ENCODE assay signal across 21 cellular contexts in genomic region chr20:5143856-5144255, GRCh38. TPM values are rescaled to one million over a fixed set of nuclear protein-coding genes. Genes with fewer than 3 reads are reported as not detected.
DNase-seq lines count a peak whose midpoint lies in the region; ATAC-seq and TF ChIP-seq lines count a peak whose summit lies in the region.
"Had no signal": no experiment of that assay in that cellular context is flagged by ENCODE, and none has a peak within 500 bp of the region (broad histone marks: within the 10 kb centered on the region; RNA-seq: fewer than 3 reads in every experiment).

No MANE protein-coding gene starts in this region.

- TF ChIP-seq POLR2A in upper lobe of left lung (IDR thresholded peaks at IDR 0.05), result no peak

- WGBS in upper lobe of left lung, 2 donors, result 87 to 90% methylated on average over 5 of the region's 5 CpGs

- H3K4me1 ChIP-seq in neutrophil (ENCODE audit: control insufficient read depth in 1 of 2, insufficient read depth in 1 of 2, low read depth in 1 of 2, low read length in 1 of 2) (peaks cover 47 to 52% of the 10 kb centered on the region in 2 experiments), upper lobe of left lung (peaks cover 39 to 71% (median 51%) of the 10 kb centered on the region in 4 donors)

- H3K9me3 ChIP-seq in neutrophil (no peaks in the 10 kb centered on the region), upper lobe of left lung (no peaks in the 10 kb centered on the region)
- H3K9me3 ChIP-seq: gastroesophageal sphincter, psoas muscle, thyroid gland had no signal

- peak; percentile 45 for DNase-seq in activated CD4-positive, alpha-beta T cell treated with anti-CD3 and anti-CD28 coated beads for 48 hours
- no peak for DNase-seq in activated CD4-positive, alpha-beta T cell treated with anti-CD3 and anti-CD28 coated beads for 1 hour
- peak; percentile 30 for DNase-seq in stimulated activated CD4-positive, alpha-beta T cell treated with anti-CD3 and anti-CD28 coated beads, Interleukin-15, amount 100 ng/mL, for 24 hours
- DNase-seq in stimulated activated CD4-positive, alpha-beta T cell treated with anti-CD3 and anti-CD28 coated beads, Interleukin-12 subunit alpha, Interleukin-12 subunit beta, amount 100 ng/mL, for 4 hours, result no peak
- no peak for DNase-seq in upper lobe of left lung
- DNase-seq in GM20000 (ENCODE audit: low spot score), result no peak
- no peak for DNase-seq in hepatic stellate cell (ENCODE audit: low spot score)
- DNase-seq: 8988T; CD4-positive, alpha-beta T cell; central memory CD4-positive, alpha-beta T cell; naive B cell; NCI-H2029 treated with DMSO at 0.1 percent for 48 hours; NCI-H2227 treated with DMSO at 0.1 percent for 48 hours; NCI-H69; psoas muscle; Right ventricle myocardium superior; stimulated activated naive CD8-positive, alpha-beta T cell treated with anti-CD3 and anti-CD28 coated beads, Interleukin-15, Interleukin-2, amounts not matched to agents 100 U/mL and 50 U/mL, for 24 hours; thyroid gland had no signal

- no peaks in the 10 kb centered on the region for H3K27me3 ChIP-seq in neutrophil
- H3K27me3 ChIP-seq in upper lobe of left lung, result no peaks in the 10 kb centered on the region
- H3K27me3 ChIP-seq: gastroesophageal sphincter, thyroid gland had no signal

- ATAC-seq in upper lobe of left lung (ENCODE audit: low FRiP score in 2 of 2), result no peak
- ATAC-seq: gastroesophageal sphincter, K562 had no signal

- peak overlapping the region; percentile 93 for H3K27ac ChIP-seq in neutrophil
- peak overlapping the region in 3 of 4 donors; percentile 37 to 75 (median 39) for H3K27ac ChIP-seq in upper lobe of left lung
- H3K27ac ChIP-seq: psoas muscle, thyroid gland had no signal

- TF ChIP-seq CTCF in neutrophil (IDR thresholded peaks at IDR 0.05) (no peak), upper lobe of left lung (IDR thresholded peaks at IDR 0.05) (no peak), GM20000 (IDR thresholded peaks at IDR 0.05; ENCODE audit: extremely low read depth, missing control alignments) (no peak)

- no peak overlapping the region for H3K4me3 ChIP-seq in neutrophil (ENCODE audit: low read depth in 1 of 2, low read length in 1 of 2)
- H3K4me3 ChIP-seq in upper lobe of left lung, result no peak overlapping the region
- H3K4me3 ChIP-seq: gastroesophageal sphincter, K562, psoas muscle, thyroid gland had no signal

- H3K36me3 ChIP-seq in neutrophil, result no peaks in the 10 kb centered on the region
- no peaks in the 10 kb centered on the region for H3K36me3 ChIP-seq in upper lobe of left lung
- H3K36me3 ChIP-seq: gastroesophageal sphincter, thyroid gland had no signal

- TF ChIP-seq EP300 in upper lobe of left lung (IDR thresholded peaks at IDR 0.05), result no peak

RNA-seq across cellular contexts. Expression of gene CDS2, which starts 17.0 kb away (rescaled TPM):
- total RNA-seq in upper lobe of left lung, result 10 to 100 TPM; 26.2 to 64.0 (median 40.6) TPM

RNA-seq across cellular contexts. Expression of gene PCNA, which starts 24.1 kb away (rescaled TPM):
- total RNA-seq in upper lobe of left lung, result 10 to 100 TPM; 15.5 to 55.9 (median 42.3) TPM

RNA-seq across cellular contexts. Expression of gene TMEM230, which starts 31.0 kb away (rescaled TPM):
- total RNA-seq in upper lobe of left lung, result 10 to 100 TPM; 24.5 to 88.1 (median 70.0) TPM

Comparison
In these comparisons a context has a peak if more than half of its experiments do, and no peak if none do; other contexts are left out.
1. DNase-seq: peak in activated CD4-positive, alpha-beta T cell treated with anti-CD3 and anti-CD28 coated beads for 48 hours (single experiment) and stimulated activated CD4-positive, alpha-beta T cell treated with anti-CD3 and anti-CD28 coated beads, Interleukin-15, amount 100 ng/mL, for 24 hours (single experiment); none in activated CD4-positive, alpha-beta T cell treated with anti-CD3 and anti-CD28 coated beads for 1 hour (single experiment), stimulated activated CD4-positive, alpha-beta T cell treated with anti-CD3 and anti-CD28 coated beads, Interleukin-12 subunit alpha, Interleukin-12 subunit beta, amount 100 ng/mL, for 4 hours (single experiment), upper lobe of left lung (0 of 2), GM20000 (single experiment) and hepatic stellate cell (single experiment).